Comparison of ENCODE assay signal across 9 cellular contexts in genomic region chr2:227473019-227473461, GRCh38. TPM values are rescaled to one million over a fixed set of nuclear protein-coding genes. Genes with fewer than 3 reads are reported as not detected.
A peak's percentile ranks its signal among the peaks of the same experiment; 100 is the strongest.
DNase-seq lines count a peak whose midpoint lies in the region; FAIRE-seq and TF ChIP-seq lines count a peak whose summit lies in the region.
"Had no signal": no experiment of that assay in that cellular context is flagged by ENCODE, and none has a peak within 500 bp of the region (broad histone marks: within the 10 kb centered on the region; RNA-seq: fewer than 3 reads in every experiment).

No MANE protein-coding gene starts in this region.

- no peak overlapping the region for H4K5ac ChIP-seq in H1 (ENCODE audit: insufficient read length, low read depth, low read length)

- no peak overlapping the region for H3K14ac ChIP-seq in H1 (ENCODE audit: insufficient read length)

- no peak for FAIRE-seq in H1 (lab: Jason Lieb, UNC)
- FAIRE-seq: G401.6 had no signal

- no peak for TF ChIP-seq POLR2A in H1 (IDR thresholded peaks at IDR 0.05; ENCODE audit: control extremely low read depth in 1 of 2, low read depth in 2 of 2, low read length in 2 of 2)

- H3K36me3 ChIP-seq in H1 (ENCODE audit: control insufficient read depth in 2 of 4, insufficient read depth in 4 of 4, low read length in 3 of 4) = no peaks in the 10 kb centered on the region

- no peak overlapping the region for H2BK20ac ChIP-seq in H1 (ENCODE audit: low read length)

- no peak overlapping the region for H3K18ac ChIP-seq in H1 (ENCODE audit: extremely low read depth, low read length)

- H3K79me1 ChIP-seq in H1 (ENCODE audit: low read depth, low read length) = no peaks in the 10 kb centered on the region

- H3K79me2 ChIP-seq in H1 (ENCODE audit: control insufficient read depth in 1 of 2, insufficient read depth in 2 of 2, low read length in 2 of 2) = peaks cover 38 to 52% of the 10 kb centered on the region in 2 experiments

- H3K27me3 ChIP-seq in H1 (replicated peaks in 1 of 4; ENCODE audit: control insufficient read depth in 3 of 4, extremely low read depth in 1 of 4, insufficient read depth in 3 of 4, low read length in 3 of 4) = no peaks in the 10 kb centered on the region

- H3K23ac ChIP-seq in H1 (ENCODE audit: insufficient read length) = no peak overlapping the region

- no peak overlapping the region for H2BK15ac ChIP-seq in H1 (ENCODE audit: low read length)

- H3K27ac Mint-ChIP-seq in osteocyte (ENCODE audit: unreplicated experiment) = peak overlapping the region; percentile 73

- no peaks in the 10 kb centered on the region for H3K36me3 Mint-ChIP-seq in osteocyte (ENCODE audit: unreplicated experiment)

- H2BK12ac ChIP-seq in H1 (ENCODE audit: low read depth, low read length) = no peak overlapping the region

- peak overlapping the region; percentile 89 for H3K4me3 Mint-ChIP-seq in osteocyte (ENCODE audit: unreplicated experiment)

- no peaks in the 10 kb centered on the region for H3K27me3 Mint-ChIP-seq in osteocyte (ENCODE audit: unreplicated experiment)

- no peak overlapping the region for H2AFZ ChIP-seq in H1 (ENCODE audit: low read length)

- H3K27ac ChIP-seq in H1 (ENCODE audit: low read depth, low read length) = no peak overlapping the region

- no peak for TF ChIP-seq EP300 in H1 (IDR thresholded peaks at IDR 0.05; ENCODE audit: borderline replicate concordance in 1 of 2, low read depth in 2 of 2, low read length in 2 of 2)

- H3K9me3 Mint-ChIP-seq in osteocyte (ENCODE audit: unreplicated experiment) = no peaks in the 10 kb centered on the region

- H3K4me3 ChIP-seq in H1 (ENCODE audit: extremely low read depth in 1 of 4, insufficient read depth in 2 of 4, low read depth in 3 of 4, low read length in 4 of 4) = peak overlapping the region; percentile 63 to 99 (median 78)

- 11% methylated on average over 6 of the region's 19 CpGs; no CpG with 5 or more reads in 1 of the 2 experiments for WGBS in H1 (ENCODE audit: extremely low coverage in 1 of 2, insufficient coverage in 1 of 2, insufficient read length in 1 of 2, insufficient replicate concordance in 2 of 2, low coverage in 1 of 2, low lambda C conversion rate in 2 of 2, missing lambda C conversion rate in 1 of 2), 2 experiments

- H2BK5ac ChIP-seq in H1 (ENCODE audit: low read depth, low read length) = no peak overlapping the region

- H3K23me2 ChIP-seq in H1 (ENCODE audit: low read depth, low read length) = peaks cover 4% of the 10 kb centered on the region; the same call in 1 of the 2 replicates

- no peak overlapping the region; the same call in 1 of the 2 replicates for H4K8ac ChIP-seq in H1 (ENCODE audit: extremely low read depth, insufficient read depth, low read length)

- H4K91ac ChIP-seq in H1 (replicated peaks; ENCODE audit: insufficient read length, low read length) = no peak overlapping the region

- peak overlapping the region in 3 of 4 experiments; percentile 37 to 81 (median 53); a peak in 5 of 7 replicates for H3K9ac ChIP-seq in H1 (replicated peaks in 1 of 4; ENCODE audit: extremely low read depth in 1 of 4, low read depth in 3 of 4, low read length in 3 of 4)

- TF ChIP-seq RAD21 in H1 (IDR thresholded peaks at IDR 0.05 in 1 of 2, conservative IDR thresholded peaks at IDR 0.05 in 1 of 2; ENCODE audit: low read depth in 2 of 2, low read length in 2 of 2) = no peak

- no peaks in the 10 kb centered on the region for H3K9me3 ChIP-seq in H1 (ENCODE audit: insufficient read depth in 2 of 2, low read depth in 1 of 2, low read length in 1 of 2)

- H3K4ac ChIP-seq in H1 (replicated peaks; ENCODE audit: insufficient read length, low read depth, low read length) = no peak overlapping the region

- peak overlapping the region; percentile 82 to 90 for H3K4me2 ChIP-seq in H1 (ENCODE audit: insufficient read depth in 1 of 2, low read depth in 2 of 2, low read length in 2 of 2)

- H2AK5ac ChIP-seq in H1 (ENCODE audit: low read depth, low read length) = no peak overlapping the region

- POLR2A ChIA-PET in H1 (lab: Charles Lee; ENCODE audit: partially characterized antibody) = interaction anchor here (0.8 kb wide), 1 partner anchor 93 kb away, joined by 3 read pairs; no protein-coding TSS in a partner anchor

- no peak overlapping the region for H3K56ac ChIP-seq in H1 (replicated peaks; ENCODE audit: insufficient read length, low read depth, low read length)

- DNase-seq in NCI-H2081 (lab: John Stamatoyannopoulos, UW) = peak; percentile 27 to 36
- no peak for DNase-seq in NCI-H2081 treated with DMSO at 0.1 percent for 48 hours (lab: John Stamatoyannopoulos, UW)
- peak; percentile 88 for DNase-seq in NCI-H82 (lab: John Stamatoyannopoulos, UW)
- DNase-seq in H1 (ENCODE audit: low read depth in 1 of 2, low spot score in 2 of 2) = peak in 1 of 2 experiments; percentile 54
- DNase-seq in osteocyte (ENCODE audit: extremely low spot score, unreplicated experiment) = no peak
- DNase-seq in activated effector memory CD4-positive, alpha-beta T cell treated with anti-CD3 and anti-CD28 coated beads, Interleukin-2, amount 50 U/mL, for 16 hours = no peak
- DNase-seq in GM03348 (ENCODE audit: low spot score) = no peak
- no peak for DNase-seq in UCSD-AML1 (lab: John Stamatoyannopoulos, UW; ENCODE audit: unreplicated experiment)

- peaks cover 0 to 4% (median 0%) of the 10 kb centered on the region in 4 experiments; a peak in 3 of 7 replicates for H3K4me1 ChIP-seq in H1 (replicated peaks in 1 of 4; ENCODE audit: control insufficient read depth in 3 of 4, insufficient read depth in 4 of 4, low read length in 3 of 4)

- no peak for TF ChIP-seq CTCF in H1 (IDR thresholded peaks at IDR 0.05; ENCODE audit: control extremely low read depth in 1 of 3, insufficient read depth in 1 of 3, low read depth in 1 of 3, low read length in 3 of 3)
- no peak for TF ChIP-seq CTCF in osteocyte (IDR thresholded peaks at IDR 0.05)

- CTCF ChIA-PET in H1 (lab: Charles Lee; ENCODE audit: partially characterized antibody) = interaction anchor here (0.6 to 1.2 kb wide), 7 partner anchors 9 to 424 kb away, joined by 3 to 5 read pairs (median 3); no protein-coding TSS in a partner anchor

- H2BK120ac ChIP-seq in H1 (replicated peaks; ENCODE audit: low read depth, low read length) = no peak overlapping the region

- H4K20me1 ChIP-seq in H1 (replicated peaks in 1 of 2; ENCODE audit: control insufficient read depth in 1 of 2, insufficient read depth in 2 of 2, low read length in 2 of 2) = peaks cover 19 to 23% of the 10 kb centered on the region in 2 experiments

- peaks cover 23% of the 10 kb centered on the region for H3K4me1 Mint-ChIP-seq in osteocyte (ENCODE audit: unreplicated experiment)

TF ChIP-seq in H1, 55 proteins besides CTCF, POLR2A, EP300 and RAD21:
- no peak for TF ChIP-seq NRF1 (IDR thresholded peaks at IDR 0.05; ENCODE audit: low read depth, low read length)
- TF ChIP-seq HDAC2 (IDR thresholded peaks at IDR 0.05; ENCODE audit: borderline replicate concordance in 1 of 2, low read depth in 2 of 2, low read length in 2 of 2) = no peak
- no peak for TF ChIP-seq SUZ12 (IDR thresholded peaks at IDR 0.05; ENCODE audit: low read length)
- TF ChIP-seq, protein P1, sequence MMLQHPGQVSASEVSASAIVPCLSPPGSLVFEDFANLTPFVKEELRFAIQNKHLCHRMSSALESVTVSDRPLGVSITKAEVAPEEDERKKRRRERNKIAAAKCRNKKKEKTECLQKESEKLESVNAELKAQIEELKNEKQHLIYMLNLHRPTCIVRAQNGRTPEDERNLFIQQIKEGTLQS (IDR thresholded peaks at IDR 0.05; ENCODE audit: insufficient read depth, low read depth, low read length) = no peak
- no peak for TF ChIP-seq PHF8 (conservative IDR thresholded peaks at IDR 0.05; ENCODE audit: low read depth, low read length)
- no peak for TF ChIP-seq YY1 (IDR thresholded peaks at IDR 0.05; ENCODE audit: low read depth, low read length)
- no peak for TF ChIP-seq RNF2 (IDR thresholded peaks at IDR 0.05; ENCODE audit: borderline replicate concordance, low read depth, low read length, missing control alignments, poor library complexity, severe bottlenecking)
- TF ChIP-seq SIN3A (conservative IDR thresholded peaks at IDR 0.05 in 1 of 2, IDR thresholded peaks at IDR 0.05 in 1 of 2; ENCODE audit: low read depth in 1 of 2, low read length in 2 of 2) = no peak
- no peak for TF ChIP-seq TEAD4 (IDR thresholded peaks at IDR 0.05; ENCODE audit: low read depth, low read length)
- no peak for TF ChIP-seq BRCA1 (IDR thresholded peaks at IDR 0.05; ENCODE audit: low read depth, low read length)
- no peak for TF ChIP-seq ASH2L (IDR thresholded peaks at IDR 0.05; ENCODE audit: low read length)
- no peak for TF ChIP-seq NANOG (IDR thresholded peaks at IDR 0.05; ENCODE audit: insufficient read depth, low read depth, low read length, poor library complexity, severe bottlenecking)
- TF ChIP-seq SIX5 (IDR thresholded peaks at IDR 0.05; ENCODE audit: low read depth, low read length) = no peak
- TF ChIP-seq SRF (IDR thresholded peaks at IDR 0.05; ENCODE audit: low read depth, low read length) = no peak
- no peak for TF ChIP-seq TAF1 (IDR thresholded peaks at IDR 0.05; ENCODE audit: low read depth, low read length)
- no peak for TF ChIP-seq CHD2 (IDR thresholded peaks at IDR 0.05; ENCODE audit: low read length)

RNA-seq across cellular contexts. Expression of gene AGFG1, which starts 1.1 kb away (rescaled TPM):
- 102 and 108 TPM in 2 replicates for total RNA-seq in H1 (2021; fragmentation: NEBNext Ultra II Directional; extraction: Animal tissue kit (Norgen Biotek cat#: 25700))
- 109 and 147 TPM in 2 replicates for polyA plus RNA-seq in H1 (2011; rRNA removed)
- 87.9 TPM for polyA plus RNA-seq in H1 (2011; cell fraction: cytosol; rRNA removed)
- polyA plus RNA-seq in H1 (2011; cell fraction: nucleus; rRNA removed) = 90.4 TPM
- polyA plus RNA-seq in H1 (2012, experiment 1 of 2) = 56.7 to 74.7 TPM (median 65.8 TPM) in 4 replicates
- polyA plus RNA-seq in H1 (2012, experiment 2 of 2) = 8.0 TPM
- 46.4 TPM for polyA plus RNA-seq in H1 (2013, experiment 1 of 2)
- polyA plus RNA-seq in H1 (2013, experiment 2 of 2) = 48.8 TPM
- 319 and 365 TPM in 2 replicates for polyA minus RNA-seq in H1 (2011; rRNA and poly(A)+ RNA removed)
- 106 TPM for polyA minus RNA-seq in H1 (2011; cell fraction: cytosol; rRNA and poly(A)+ RNA removed)
- 130 TPM for polyA minus RNA-seq in H1 (2011; cell fraction: nucleus; rRNA and poly(A)+ RNA removed)
- total RNA-seq in osteocyte = 51.2 and 55.1 TPM in 2 replicates

Comparison
In these comparisons a context has a peak if more than half of its experiments do, and no peak if none do; other contexts are left out.
1. DNase-seq: peak in NCI-H2081 (2 of 2) and NCI-H82 (single experiment); none in NCI-H2081 treated with DMSO at 0.1 percent for 48 hours (single experiment), osteocyte (single experiment), activated effector memory CD4-positive, alpha-beta T cell treated with anti-CD3 and anti-CD28 coated beads, Interleukin-2, amount 50 U/mL, for 16 hours (single experiment), GM03348 (single experiment) and UCSD-AML1 (single experiment).